In the genomic region with DNA sequence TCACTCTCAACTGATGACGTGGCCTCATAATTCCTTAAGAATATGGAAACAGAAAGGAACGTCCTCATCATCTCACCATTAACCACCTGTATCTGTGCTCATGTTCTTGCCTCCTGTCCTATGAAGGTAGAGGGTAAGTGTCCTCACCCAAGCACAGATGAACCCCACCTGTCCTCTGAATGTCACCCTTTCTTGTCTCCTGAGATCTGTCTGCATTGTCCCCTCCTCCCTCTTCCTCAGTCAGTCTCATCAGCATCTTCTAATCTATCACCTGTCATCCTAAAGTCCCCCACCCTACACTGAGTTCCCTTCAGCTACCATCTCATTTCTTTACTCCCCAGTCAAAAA, we compare ENCODE assay signal across 20 cellular contexts. TPM values are rescaled to one million over a fixed set of nuclear protein-coding genes. Genes with fewer than 3 reads are reported as not detected.
DNase-seq lines count a peak whose midpoint lies in the region; ATAC-seq and TF ChIP-seq lines count a peak whose summit lies in the region.
"Had no signal": no experiment of that assay in that cellular context is flagged by ENCODE, and none has a peak within 500 bp of the region (broad histone marks: within the 10 kb centered on the region; RNA-seq: fewer than 3 reads in every experiment).

No MANE protein-coding gene starts in this region.

- TF ChIP-seq CTCF in HL-60 (IDR thresholded peaks at IDR 0.05; ENCODE audit: insufficient read depth, low read length): no peak
- TF ChIP-seq CTCF in endodermal cell (conservative IDR thresholded peaks at IDR 0.05): no peak
- no peak for TF ChIP-seq CTCF in osteoblast (IDR thresholded peaks at IDR 0.05; ENCODE audit: extremely low read depth, low read depth, low read length)

- no peak overlapping the region for H3K4me3 Mint-ChIP-seq in activated CD4-positive, alpha-beta memory T cell treated with anti-CD3 and anti-CD28 coated beads for 36 hours
- H3K4me3 Mint-ChIP-seq in activated CD4-positive, alpha-beta memory T cell treated with anti-CD3 and anti-CD28 coated beads, Interleukin-2, amount 10 ng/mL, durations not matched to agents 7 days and 5 days: no peak overlapping the region
- no peak overlapping the region for H3K4me3 Mint-ChIP-seq in endodermal cell
- H3K4me3 Mint-ChIP-seq in stimulated activated effector memory CD8-positive, alpha-beta T cell treated with anti-CD3 and anti-CD28 coated beads, Interleukin-12 subunit alpha, Interleukin-12 subunit beta, amount 100 ng/mL, for 72 hours: no peak overlapping the region
- H3K4me3 Mint-ChIP-seq: CD8-positive, alpha-beta T cell; nephron progenitor cell; stimulated activated naive B cell treated with anti-CD40 and anti-IgM and Interleukin-4, amounts not matched to agents 10 μg/mL and 1 μg/mL and 100 μg/mL, for 72 hours had no signal

- H3K36me3 Mint-ChIP-seq in activated CD4-positive, alpha-beta memory T cell treated with anti-CD3 and anti-CD28 coated beads for 36 hours: peaks cover 7% of the 10 kb centered on the region
- peaks cover 15% of the 10 kb centered on the region for H3K36me3 Mint-ChIP-seq in activated CD4-positive, alpha-beta memory T cell treated with anti-CD3 and anti-CD28 coated beads, Interleukin-2, amount 10 ng/mL, durations not matched to agents 7 days and 5 days (ENCODE audit: low read depth)
- H3K36me3 Mint-ChIP-seq in endodermal cell (ENCODE audit: low read depth): peaks cover 4% of the 10 kb centered on the region
- no peaks in the 10 kb centered on the region for H3K36me3 Mint-ChIP-seq in stimulated activated effector memory CD8-positive, alpha-beta T cell treated with anti-CD3 and anti-CD28 coated beads, Interleukin-12 subunit alpha, Interleukin-12 subunit beta, amount 100 ng/mL, for 72 hours
- H3K36me3 Mint-ChIP-seq: CD8-positive, alpha-beta T cell had no signal

- no peak for ATAC-seq in stimulated activated effector memory CD8-positive, alpha-beta T cell treated with anti-CD3 and anti-CD28 coated beads, Interleukin-12 subunit alpha, Interleukin-12 subunit beta, amount 100 ng/mL, for 72 hours
- ATAC-seq: CD8-positive, alpha-beta T cell; stimulated activated naive B cell treated with anti-CD40 and anti-IgM and Interleukin-4, amounts not matched to agents 10 μg/mL and 1 μg/mL and 100 μg/mL, for 72 hours had no signal

- peak overlapping the region; percentile 44 for H3K27ac Mint-ChIP-seq in activated CD4-positive, alpha-beta memory T cell treated with anti-CD3 and anti-CD28 coated beads for 36 hours
- H3K27ac Mint-ChIP-seq in activated CD4-positive, alpha-beta memory T cell treated with anti-CD3 and anti-CD28 coated beads, Interleukin-2, amount 10 ng/mL, durations not matched to agents 7 days and 5 days: no peak overlapping the region
- no peak overlapping the region for H3K27ac Mint-ChIP-seq in endodermal cell
- peak overlapping the region; percentile 24 for H3K27ac Mint-ChIP-seq in stimulated activated effector memory CD8-positive, alpha-beta T cell treated with anti-CD3 and anti-CD28 coated beads, Interleukin-12 subunit alpha, Interleukin-12 subunit beta, amount 100 ng/mL, for 72 hours
- H3K27ac Mint-ChIP-seq: CD8-positive, alpha-beta T cell; nephron progenitor cell; stimulated activated naive B cell treated with anti-CD40 and anti-IgM and Interleukin-4, amounts not matched to agents 10 μg/mL and 1 μg/mL and 100 μg/mL, for 72 hours had no signal

- H3K27ac ChIP-seq in HL-60 (replicated peaks): peak overlapping the region; percentile 6; the same call in 1 of the 2 replicates
- no peak overlapping the region for H3K27ac ChIP-seq in endodermal cell (ENCODE audit: low read depth, low read length)
- H3K27ac ChIP-seq in osteoblast (ENCODE audit: low read depth, low read length): no peak overlapping the region
- H3K27ac ChIP-seq: heart right ventricle, SJSA1 had no signal

- H3K9me3 ChIP-seq in endodermal cell (ENCODE audit: control insufficient read depth, low read length): peaks cover 17% of the 10 kb centered on the region
- H3K9me3 ChIP-seq in osteoblast (ENCODE audit: low read depth, low read length): no peaks in the 10 kb centered on the region
- H3K9me3 ChIP-seq: heart right ventricle, SJSA1, upper lobe of left lung had no signal

- POLR2A ChIA-PET in activated CD4-positive, alpha-beta memory T cell treated with anti-CD3 and anti-CD28 coated beads for 36 hours (lab: Charles Lee): no interaction called here
- POLR2A ChIA-PET in activated CD4-positive, alpha-beta memory T cell treated with anti-CD3 and anti-CD28 coated beads, Interleukin-2, amount 10 ng/mL, durations not matched to agents 7 days and 5 days (lab: Charles Lee): no interaction called here

- intact Hi-C loops in activated CD4-positive, alpha-beta memory T cell treated with anti-CD3 and anti-CD28 coated beads for 36 hours (cut with micrococcal nuclease): no loop called here

- peaks cover 7% of the 10 kb centered on the region for H3K9me3 Mint-ChIP-seq in activated CD4-positive, alpha-beta memory T cell treated with anti-CD3 and anti-CD28 coated beads for 36 hours
- peaks cover 11% of the 10 kb centered on the region for H3K9me3 Mint-ChIP-seq in activated CD4-positive, alpha-beta memory T cell treated with anti-CD3 and anti-CD28 coated beads, Interleukin-2, amount 10 ng/mL, durations not matched to agents 7 days and 5 days
- H3K9me3 Mint-ChIP-seq in endodermal cell: peaks cover 16% of the 10 kb centered on the region
- peaks cover 5% of the 10 kb centered on the region for H3K9me3 Mint-ChIP-seq in stimulated activated effector memory CD8-positive, alpha-beta T cell treated with anti-CD3 and anti-CD28 coated beads, Interleukin-12 subunit alpha, Interleukin-12 subunit beta, amount 100 ng/mL, for 72 hours

- no peak overlapping the region for H3K4me3 ChIP-seq in HL-60 (replicated peaks; ENCODE audit: insufficient read depth, low read length)
- peak overlapping the region; percentile 40 for H3K4me3 ChIP-seq in endodermal cell (ENCODE audit: low read length)
- H3K4me3 ChIP-seq in osteoblast (ENCODE audit: insufficient read depth, low read length): no peak overlapping the region
- H3K4me3 ChIP-seq: heart right ventricle, SJSA1, upper lobe of left lung had no signal

- CTCF ChIA-PET in activated CD4-positive, alpha-beta memory T cell treated with anti-CD3 and anti-CD28 coated beads for 36 hours (lab: Charles Lee): interaction anchor here (1.3 kb wide), 1 partner anchor 10 kb away, joined by 3 read pairs; no protein-coding TSS in a partner anchor
- CTCF ChIA-PET in activated CD4-positive, alpha-beta memory T cell treated with anti-CD3 and anti-CD28 coated beads, Interleukin-2, amount 10 ng/mL, durations not matched to agents 7 days and 5 days (lab: Charles Lee): no interaction called here

- peaks cover 31% of the 10 kb centered on the region for H3K4me1 Mint-ChIP-seq in activated CD4-positive, alpha-beta memory T cell treated with anti-CD3 and anti-CD28 coated beads for 36 hours (ENCODE audit: low read depth)
- H3K4me1 Mint-ChIP-seq in activated CD4-positive, alpha-beta memory T cell treated with anti-CD3 and anti-CD28 coated beads, Interleukin-2, amount 10 ng/mL, durations not matched to agents 7 days and 5 days: peaks cover 38% of the 10 kb centered on the region
- H3K4me1 Mint-ChIP-seq in endodermal cell: peaks cover 22% of the 10 kb centered on the region
- H3K4me1 Mint-ChIP-seq in stimulated activated effector memory CD8-positive, alpha-beta T cell treated with anti-CD3 and anti-CD28 coated beads, Interleukin-12 subunit alpha, Interleukin-12 subunit beta, amount 100 ng/mL, for 72 hours: peaks cover 11% of the 10 kb centered on the region

- 80 to 100% methylated on average over 2 of the region's 2 CpGs for WGBS in endodermal cell (ENCODE audit: insufficient coverage in 1 of 2, insufficient read length in 1 of 2), 2 experiments

- no peaks in the 10 kb centered on the region for H3K79me2 ChIP-seq in osteoblast (ENCODE audit: insufficient read depth, low read length)

- H2AFZ ChIP-seq in osteoblast (ENCODE audit: low read length): no peak overlapping the region

- H3K27me3 ChIP-seq in HL-60 (ENCODE audit: insufficient read depth, poor library complexity, severe bottlenecking): no peaks in the 10 kb centered on the region
- H3K27me3 ChIP-seq in endodermal cell (ENCODE audit: control insufficient read depth, insufficient read depth, low read length, poor library complexity, severe bottlenecking): no peaks in the 10 kb centered on the region
- peaks cover 12% of the 10 kb centered on the region for H3K27me3 ChIP-seq in osteoblast (ENCODE audit: insufficient read depth, low read length)
- H3K27me3 ChIP-seq: heart right ventricle, SJSA1, upper lobe of left lung had no signal

- H3K9ac ChIP-seq in endodermal cell (ENCODE audit: extremely low read depth, low read length, poor library complexity, severe bottlenecking): no peak overlapping the region

- H3K27me3 Mint-ChIP-seq in activated CD4-positive, alpha-beta memory T cell treated with anti-CD3 and anti-CD28 coated beads for 36 hours: no peaks in the 10 kb centered on the region
- no peaks in the 10 kb centered on the region for H3K27me3 Mint-ChIP-seq in activated CD4-positive, alpha-beta memory T cell treated with anti-CD3 and anti-CD28 coated beads, Interleukin-2, amount 10 ng/mL, durations not matched to agents 7 days and 5 days
- H3K27me3 Mint-ChIP-seq in endodermal cell (ENCODE audit: insufficient read depth): peaks cover 3% of the 10 kb centered on the region

- no peak overlapping the region for H3K4me2 ChIP-seq in osteoblast (ENCODE audit: insufficient read depth, low read length)

- no peaks in the 10 kb centered on the region for H3K36me3 ChIP-seq in endodermal cell (ENCODE audit: control insufficient read depth, insufficient read depth, low read length)
- H3K36me3 ChIP-seq in osteoblast (ENCODE audit: insufficient read depth, low read length): no peaks in the 10 kb centered on the region
- H3K36me3 ChIP-seq: heart right ventricle, SJSA1, upper lobe of left lung had no signal

- DNase-seq in activated CD4-positive, alpha-beta memory T cell treated with anti-CD3 and anti-CD28 coated beads for 36 hours: no peak
- no peak for DNase-seq in activated CD4-positive, alpha-beta memory T cell treated with anti-CD3 and anti-CD28 coated beads, Interleukin-2, amount 10 ng/mL, durations not matched to agents 7 days and 5 days
- DNase-seq in HL-60 (ENCODE audit: low read depth in 1 of 2, low spot score in 1 of 2) (no peak), endodermal cell (peak; percentile 11), H4 (ENCODE audit: low spot score) (no peak), osteoblast (ENCODE audit: insufficient read length, low spot score, missing footprints) (no peak)
- no peak for DNase-seq in stimulated activated effector memory CD8-positive, alpha-beta T cell treated with anti-CD3 and anti-CD28 coated beads, Interleukin-12 subunit alpha, Interleukin-12 subunit beta, amount 100 ng/mL, for 72 hours (ENCODE audit: low spot score in 2 of 2)
- no peak for DNase-seq in effector CD4-positive, alpha-beta T cell
- DNase-seq: ACHN; activated CD4-positive, alpha-beta T cell treated with anti-CD3 and anti-CD28 coated beads for 1 hour; activated T-cell treated with anti-CD3 and anti-CD28 coated beads, Interleukin-2, amount 50 U/mL, for 48 hours; anterior cingulate cortex; CD8-positive, alpha-beta T cell; heart right ventricle; NCI-H1105 treated with DMSO at 0.1 percent for 48 hours; NCI-H526; nephron progenitor cell; stimulated activated naive B cell treated with anti-CD40 and anti-IgM and Interleukin-4, amounts not matched to agents 10 μg/mL and 1 μg/mL and 100 μg/mL, for 72 hours had no signal

- H3K4me1 ChIP-seq in endodermal cell (ENCODE audit: control insufficient read depth, insufficient read depth, low read length) (no peaks in the 10 kb centered on the region), osteoblast (ENCODE audit: insufficient read depth, low read length) (no peaks in the 10 kb centered on the region)

- no peaks in the 10 kb centered on the region for H4K20me1 ChIP-seq in osteoblast (ENCODE audit: insufficient read depth, low read length)

RNA-seq across cellular contexts. Expression of a gene that starts 39.4 kb away (rescaled TPM):
- 100 to 1,000 TPM; 102 to 107 TPM for total RNA-seq in activated CD4-positive, alpha-beta memory T cell treated with anti-CD3 and anti-CD28 coated beads for 36 hours
- 10 to 100 TPM; 78.4 to 79.6 TPM for total RNA-seq in activated CD4-positive, alpha-beta memory T cell treated with anti-CD3 and anti-CD28 coated beads, Interleukin-2, amount 10 ng/mL, durations not matched to agents 7 days and 5 days
- total RNA-seq in endodermal cell (10 to 100 TPM; 22.9 to 31.8 TPM), osteoblast (47.7 and 48.1 TPM in 2 replicates)
- polyA plus RNA-seq in endodermal cell (2013, experiment 1 of 2): 22.0 TPM
- polyA plus RNA-seq in endodermal cell (2013, experiment 2 of 2): 24.4 TPM
- 17.1 and 21.6 TPM in 2 replicates for total RNA-seq in H4 (2014; rRNA removed; shearing (Covaris generic))

Comparison
In these comparisons a context has a peak if more than half of its experiments do, and no peak if none do; other contexts are left out.
1. H3K27ac Mint-ChIP-seq: peak in activated CD4-positive, alpha-beta memory T cell treated with anti-CD3 and anti-CD28 coated beads for 36 hours (single experiment) and stimulated activated effector memory CD8-positive, alpha-beta T cell treated with anti-CD3 and anti-CD28 coated beads, Interleukin-12 subunit alpha, Interleukin-12 subunit beta, amount 100 ng/mL, for 72 hours (single experiment); none in activated CD4-positive, alpha-beta memory T cell treated with anti-CD3 and anti-CD28 coated beads, Interleukin-2, amount 10 ng/mL, durations not matched to agents 7 days and 5 days (single experiment) and endodermal cell (single experiment).